10 cellular contexts compared by ENCODE assay signal in genomic region chr9:36566813-36567217, GRCh38. TPM values are rescaled to one million over a fixed set of nuclear protein-coding genes. Genes with fewer than 3 reads are reported as not detected.
A peak's percentile ranks its signal among the peaks of the same experiment; 100 is the strongest.
DNase-seq lines count a peak whose midpoint lies in the region; ATAC-seq, FAIRE-seq and TF ChIP-seq lines count a peak whose summit lies in the region.
"Had no signal": no experiment of that assay in that cellular context is flagged by ENCODE, and none has a peak within 500 bp of the region (broad histone marks: within the 10 kb centered on the region; RNA-seq: fewer than 3 reads in every experiment).

No MANE protein-coding gene starts in this region.

- no peak overlapping the region for H2BK20ac ChIP-seq in H9 (ENCODE audit: low read depth, low read length, poor library complexity, severe bottlenecking)

- H2BK12ac ChIP-seq in H9 (ENCODE audit: insufficient read length, low read depth, low read length) = no peak overlapping the region

- no peak overlapping the region for H3K4me3 Mint-ChIP-seq in H9
- H3K4me3 Mint-ChIP-seq: activated CD4-positive, alpha-beta T cell treated with anti-CD3 and anti-CD28 coated beads for 36 hours had no signal

- H4K91ac ChIP-seq in H9 (ENCODE audit: insufficient read length, low read depth, low read length) = no peak overlapping the region

- H3K4me2 ChIP-seq in H9 (ENCODE audit: insufficient read depth, insufficient read length, low read length) = no peak overlapping the region

- H2BK120ac ChIP-seq in H9 (ENCODE audit: low read depth, low read length, poor library complexity, severe bottlenecking) = no peak overlapping the region

- DNase-seq in H9 = no peak
- no peak for DNase-seq in left ventricle myocardium superior
- DNase-seq in NCI-H82 treated with DMSO at 0.1 percent for 48 hours (lab: John Stamatoyannopoulos, UW; ENCODE audit: unreplicated experiment) = no peak
- no peak for DNase-seq in GM12892 (ENCODE audit: insufficient read length)
- no peak for DNase-seq in KG1 (lab: John Stamatoyannopoulos, UW)
- DNase-seq in amniotic stem cell (lab: John Stamatoyannopoulos, UW) = no peak
- DNase-seq: activated CD4-positive, alpha-beta T cell treated with anti-CD3 and anti-CD28 coated beads for 36 hours; NCI-H1694 treated with DMSO at 0.1 percent for 48 hours had no signal

- H3K79me2 ChIP-seq in H9 (ENCODE audit: insufficient read depth, low read length) = no peaks in the 10 kb centered on the region

- H4K20me1 ChIP-seq in H9 (ENCODE audit: control insufficient read depth, insufficient read depth, insufficient read length) = no peaks in the 10 kb centered on the region

- peaks cover 0 to 5% of the 10 kb centered on the region in 2 experiments; a peak in 1 of 4 replicates for H3K4me1 Mint-ChIP-seq in H9
- H3K4me1 Mint-ChIP-seq: activated CD4-positive, alpha-beta T cell treated with anti-CD3 and anti-CD28 coated beads for 36 hours had no signal

- no peak overlapping the region for H3T11ph ChIP-seq in H9 (ENCODE audit: low read length)

- no peaks in the 10 kb centered on the region for H3K23me2 ChIP-seq in H9 (ENCODE audit: insufficient read length, low read depth, low read length, poor library complexity, severe bottlenecking)

- no peak overlapping the region for H3K18ac ChIP-seq in H9 (ENCODE audit: insufficient read length, low read depth, low read length)

- H2AK5ac ChIP-seq in H9 (ENCODE audit: insufficient read length, low read length) = no peak overlapping the region

- no peak overlapping the region for H2BK5ac ChIP-seq in H9 (ENCODE audit: insufficient read length, low read length)

- H3K9ac ChIP-seq in H9 (ENCODE audit: extremely low read depth, insufficient read length, low read length) = no peak overlapping the region

- no peaks in the 10 kb centered on the region for H3K9me3 Mint-ChIP-seq in H9

- FAIRE-seq in GM12892 (lab: Jason Lieb, UNC) = no peak

- no peaks in the 10 kb centered on the region for H3K27me3 Mint-ChIP-seq in H9 (ENCODE audit: low read depth)
- H3K27me3 Mint-ChIP-seq: activated CD4-positive, alpha-beta T cell treated with anti-CD3 and anti-CD28 coated beads for 36 hours had no signal

- H3K27ac ChIP-seq in H9 (ENCODE audit: insufficient read length, low read depth, low read length) (no peak overlapping the region), angular gyrus (ENCODE audit: low read depth, low read length) (peak overlapping the region; percentile 87), skin epidermis (peak overlapping the region in 13 of 21 experiments; percentile 7 to 73 (median 55))

- no peaks in the 10 kb centered on the region for H3K36me3 Mint-ChIP-seq in H9 (ENCODE audit: insufficient read depth in 1 of 3, low read depth in 3 of 3)

- H3K4me3 ChIP-seq in skin epidermis = no peak overlapping the region

- H3K27ac Mint-ChIP-seq in H9 = peak overlapping the region in 1 of 3 experiments; percentile 45; a peak in 3 of 7 replicates
- H3K27ac Mint-ChIP-seq: activated CD4-positive, alpha-beta T cell treated with anti-CD3 and anti-CD28 coated beads for 36 hours had no signal

- intact Hi-C loops in left ventricle myocardium superior (cut with micrococcal nuclease) = no loop called here

- H2BK15ac ChIP-seq in H9 (ENCODE audit: low read depth, low read length) = no peak overlapping the region

- no peaks in the 10 kb centered on the region for H3K4me1 ChIP-seq in H9 (ENCODE audit: insufficient read depth, low read length)

- H3K14ac ChIP-seq in H9 (ENCODE audit: insufficient read depth, low read length) = no peak overlapping the region; the same call in 1 of the 2 replicates

- peak; percentile 83 for ATAC-seq in left ventricle myocardium superior
- ATAC-seq: activated CD4-positive, alpha-beta T cell treated with anti-CD3 and anti-CD28 coated beads for 36 hours had no signal

- H3K9me3 ChIP-seq in H9 (ENCODE audit: control insufficient read depth, low read depth, low read length) = no peaks in the 10 kb centered on the region

- H3K4ac ChIP-seq in H9 (ENCODE audit: low read depth, low read length) = no peak overlapping the region

- TF ChIP-seq POLR2A in GM12892 (IDR thresholded peaks at IDR 0.05; ENCODE audit: low read depth, low read length) = no peak

- H4K8ac ChIP-seq in H9 (replicated peaks; ENCODE audit: insufficient read length, low read depth, low read length) = no peak overlapping the region

- no peak for TF ChIP-seq CTCF in H9 (conservative IDR thresholded peaks at IDR 0.05)

- no peak overlapping the region for H3K56ac ChIP-seq in H9 (ENCODE audit: insufficient read length, low read depth, low read length)

- H3K23ac ChIP-seq in H9 (ENCODE audit: insufficient read length, low read depth, low read length) = no peak overlapping the region

- peak overlapping the region; percentile 10 for H2AFZ ChIP-seq in H9 (ENCODE audit: low read length)

- no CpG with 5 or more reads among the region's 8 CpGs for WGBS in H9 (ENCODE audit: extremely low coverage, insufficient read length, low lambda C conversion rate)

- H3K79me1 ChIP-seq in H9 (ENCODE audit: insufficient read depth, low read depth, low read length, poor library complexity, severe bottlenecking) = no peaks in the 10 kb centered on the region

- H3K27me3 ChIP-seq in H9 (ENCODE audit: insufficient read depth, low read length) = no peaks in the 10 kb centered on the region

- no peak overlapping the region for H4K5ac ChIP-seq in H9 (ENCODE audit: insufficient read length, low read depth, low read length)

RNA-seq across cellular contexts. Expression of gene MELK, which starts 5.9 kb away (rescaled TPM):
- total RNA-seq in H9 (2021) (40.1 and 43.6 TPM in 2 replicates), left ventricle myocardium superior (0.64 TPM)
- polyA plus RNA-seq in GM12892 (2012; ENCODE audit: missing spikeins) = 30.8 TPM

Comparison
In these comparisons a context has a peak if more than half of its experiments do, and no peak if none do; other contexts are left out.
1. RNA of gene MELK, which starts 5.9 kb away (total RNA-seq): 40.1 to 43.6 TPM in H9; 0.64 TPM in left ventricle myocardium superior (single experiment); every median in the first group is over 10 times any median in the second.